Comparison of ENCODE assay signal across 1 cellular context in genomic region chr1:185479781-185480180, GRCh38.
TF ChIP-seq lines count a peak whose summit lies in the region.

No MANE protein-coding gene starts in this region.

TF ChIP-seq in GM23338, 12 proteins besides CTCF, POLR2A, EP300 and RAD21 (continued from another document):
- no peak for TF ChIP-seq ETS1 (IDR thresholded peaks at IDR 0.05)
- TF ChIP-seq, protein P1, sequence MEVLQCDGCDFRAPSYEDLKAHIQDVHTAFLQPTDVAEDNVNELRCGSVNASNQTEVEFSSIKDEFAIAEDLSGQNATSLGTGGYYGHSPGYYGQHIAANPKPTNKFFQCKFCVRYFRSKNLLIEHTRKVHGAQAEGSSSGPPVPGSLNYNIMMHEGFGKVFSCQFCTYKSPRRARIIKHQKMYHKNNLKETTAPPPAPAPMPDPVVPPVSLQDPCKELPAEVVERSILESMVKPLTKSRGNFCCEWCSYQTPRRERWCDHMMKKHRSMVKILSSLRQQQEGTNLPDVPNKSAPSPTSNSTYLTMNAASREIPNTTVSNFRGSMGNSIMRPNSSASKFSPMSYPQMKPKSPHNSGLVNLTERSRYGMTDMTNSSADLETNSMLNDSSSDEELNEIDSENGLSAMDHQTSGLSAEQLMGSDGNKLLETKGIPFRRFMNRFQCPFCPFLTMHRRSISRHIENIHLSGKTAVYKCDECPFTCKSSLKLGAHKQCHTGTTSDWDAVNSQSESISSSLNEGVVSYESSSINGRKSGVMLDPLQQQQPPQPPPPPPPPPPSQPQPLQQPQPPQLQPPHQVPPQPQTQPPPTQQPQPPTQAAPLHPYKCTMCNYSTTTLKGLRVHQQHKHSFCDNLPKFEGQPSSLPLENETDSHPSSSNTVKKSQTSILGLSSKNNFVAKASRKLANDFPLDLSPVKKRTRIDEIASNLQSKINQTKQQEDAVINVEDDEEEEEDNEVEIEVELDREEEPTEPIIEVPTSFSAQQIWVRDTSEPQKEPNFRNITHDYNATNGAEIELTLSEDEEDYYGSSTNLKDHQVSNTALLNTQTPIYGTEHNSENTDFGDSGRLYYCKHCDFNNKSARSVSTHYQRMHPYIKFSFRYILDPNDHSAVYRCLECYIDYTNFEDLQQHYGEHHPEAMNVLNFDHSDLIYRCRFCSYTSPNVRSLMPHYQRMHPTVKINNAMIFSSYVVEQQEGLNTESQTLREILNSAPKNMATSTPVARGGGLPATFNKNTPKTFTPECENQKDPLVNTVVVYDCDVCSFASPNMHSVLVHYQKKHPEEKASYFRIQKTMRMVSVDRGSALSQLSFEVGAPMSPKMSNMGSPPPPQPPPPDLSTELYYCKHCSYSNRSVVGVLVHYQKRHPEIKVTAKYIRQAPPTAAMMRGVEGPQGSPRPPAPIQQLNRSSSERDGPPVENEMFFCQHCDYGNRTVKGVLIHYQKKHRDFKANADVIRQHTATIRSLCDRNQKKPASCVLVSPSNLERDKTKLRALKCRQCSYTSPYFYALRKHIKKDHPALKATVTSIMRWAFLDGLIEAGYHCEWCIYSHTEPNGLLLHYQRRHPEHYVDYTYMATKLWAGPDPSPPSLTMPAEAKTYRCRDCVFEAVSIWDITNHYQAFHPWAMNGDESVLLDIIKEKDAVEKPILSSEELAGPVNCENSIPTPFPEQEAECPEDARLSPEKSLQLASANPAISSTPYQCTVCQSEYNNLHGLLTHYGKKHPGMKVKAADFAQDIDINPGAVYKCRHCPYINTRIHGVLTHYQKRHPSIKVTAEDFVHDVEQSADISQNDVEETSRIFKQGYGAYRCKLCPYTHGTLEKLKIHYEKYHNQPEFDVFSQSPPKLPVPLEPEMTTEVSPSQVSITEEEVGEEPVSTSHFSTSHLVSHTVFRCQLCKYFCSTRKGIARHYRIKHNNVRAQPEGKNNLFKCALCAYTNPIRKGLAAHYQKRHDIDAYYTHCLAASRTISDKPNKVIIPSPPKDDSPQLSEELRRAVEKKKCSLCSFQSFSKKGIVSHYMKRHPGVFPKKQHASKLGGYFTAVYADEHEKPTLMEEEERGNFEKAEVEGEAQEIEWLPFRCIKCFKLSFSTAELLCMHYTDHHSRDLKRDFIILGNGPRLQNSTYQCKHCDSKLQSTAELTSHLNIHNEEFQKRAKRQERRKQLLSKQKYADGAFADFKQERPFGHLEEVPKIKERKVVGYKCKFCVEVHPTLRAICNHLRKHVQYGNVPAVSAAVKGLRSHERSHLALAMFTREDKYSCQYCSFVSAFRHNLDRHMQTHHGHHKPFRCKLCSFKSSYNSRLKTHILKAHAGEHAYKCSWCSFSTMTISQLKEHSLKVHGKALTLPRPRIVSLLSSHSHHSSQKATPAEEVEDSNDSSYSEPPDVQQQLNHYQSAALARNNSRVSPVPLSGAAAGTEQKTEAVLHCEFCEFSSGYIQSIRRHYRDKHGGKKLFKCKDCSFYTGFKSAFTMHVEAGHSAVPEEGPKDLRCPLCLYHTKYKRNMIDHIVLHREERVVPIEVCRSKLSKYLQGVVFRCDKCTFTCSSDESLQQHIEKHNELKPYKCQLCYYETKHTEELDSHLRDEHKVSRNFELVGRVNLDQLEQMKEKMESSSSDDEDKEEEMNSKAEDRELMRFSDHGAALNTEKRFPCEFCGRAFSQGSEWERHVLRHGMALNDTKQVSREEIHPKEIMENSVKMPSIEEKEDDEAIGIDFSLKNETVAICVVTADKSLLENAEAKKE (CRISPR knock-in tag; IDR thresholded peaks at IDR 0.05), result no peak
- TF ChIP-seq CREB1 (CRISPR knock-in tag; IDR thresholded peaks at IDR 0.05; ENCODE audit: low read depth), result no peak
- TF ChIP-seq ZNF331 (CRISPR knock-in tag; IDR thresholded peaks at IDR 0.05; ENCODE audit: low read depth), result no peak
